ENCODE assay signal across 24 cellular contexts in the genomic region with DNA sequence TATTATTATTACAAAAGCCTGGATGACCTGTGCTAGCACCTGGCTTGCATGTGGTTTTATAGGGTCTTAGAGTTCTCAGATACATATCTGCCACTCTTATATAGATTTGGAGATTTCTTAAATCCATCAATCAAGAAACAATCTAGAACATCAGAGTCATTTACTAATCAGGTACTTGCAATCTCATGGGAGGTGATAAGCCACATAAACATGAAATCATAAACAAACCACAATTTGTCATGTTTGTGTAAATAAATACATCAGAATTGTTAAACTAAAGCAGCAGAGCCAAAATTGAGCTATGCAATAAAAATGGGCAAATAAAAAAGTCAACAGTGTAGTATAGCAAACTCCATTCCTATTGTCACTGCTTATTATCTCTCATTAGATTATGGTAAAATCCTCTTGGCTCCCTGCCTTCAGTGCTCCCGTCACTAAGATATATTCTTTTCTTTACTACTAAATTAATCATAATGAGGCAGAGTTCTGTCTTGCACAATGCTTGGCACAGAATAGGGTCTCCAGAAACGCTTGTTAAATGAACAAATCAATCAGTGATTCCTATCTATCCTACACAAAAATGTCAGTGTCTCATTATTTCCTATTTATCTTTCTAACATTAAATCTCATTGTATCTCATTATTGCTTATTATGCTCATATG.
"Had no signal": no experiment of that assay in that cellular context is flagged by ENCODE, and none has a peak within 500 bp of the region (broad histone marks: within the 10 kb centered on the region; RNA-seq: fewer than 3 reads in every experiment).

No MANE protein-coding gene starts in this region.

- H3K27ac Mint-ChIP-seq: activated CD4-positive, alpha-beta memory T cell treated with anti-CD3 and anti-CD28 coated beads, Interleukin-2, amount 10 ng/mL, durations not matched to agents 7 days and 5 days; activated naive CD4-positive, alpha-beta T cell treated with anti-CD3 and anti-CD28 coated beads, Interleukin-2, amount 10 ng/mL, durations not matched to agents 7 days and 5 days; brain; nephron progenitor cell had no signal

- H3K27ac ChIP-seq: lower lobe of right lung, pancreas, thoracic aorta, upper lobe of left lung had no signal

- H3K4me1 ChIP-seq: pancreas had no signal

- H3K27me3 ChIP-seq: pancreas, upper lobe of left lung had no signal

- DNase-seq: activated CD4-positive, alpha-beta memory T cell treated with anti-CD3 and anti-CD28 coated beads, Interleukin-2, amount 10 ng/mL, durations not matched to agents 7 days and 5 days; activated CD4-positive, alpha-beta T cell treated with anti-CD3 and anti-CD28 coated beads for 4 hours; activated CD4-positive, CD25-positive, alpha-beta regulatory T cell; activated effector memory CD4-positive, alpha-beta T cell treated with anti-CD3 and anti-CD28 coated beads, Interleukin-2, amount 50 U/mL, for 16 hours; activated naive CD4-positive, alpha-beta T cell treated with anti-CD3 and anti-CD28 coated beads, Interleukin-2, amount 10 ng/mL, durations not matched to agents 7 days and 5 days; anterior cingulate cortex; central memory CD4-positive, alpha-beta T cell; dermis blood vessel endothelial cell; effector CD8-positive, alpha-beta T cell; erythroblast; kidney; lower lobe of right lung; mesendoderm; mucosa of descending colon; nephron progenitor cell; pancreas; right cardiac atrium; stimulated activated CD4-positive, alpha-beta T cell treated with anti-CD3 and anti-CD28 coated beads, Interleukin-4, amount 100 ng/mL, for 24 hours; stimulated activated naive CD4-positive, alpha-beta T cell treated with Interleukin-2 at 50 U/mL for 16 hours; T1000; upper lobe of left lung had no signal

- H3K9me3 Mint-ChIP-seq: activated CD4-positive, alpha-beta memory T cell treated with anti-CD3 and anti-CD28 coated beads, Interleukin-2, amount 10 ng/mL, durations not matched to agents 7 days and 5 days; activated naive CD4-positive, alpha-beta T cell treated with anti-CD3 and anti-CD28 coated beads, Interleukin-2, amount 10 ng/mL, durations not matched to agents 7 days and 5 days had no signal

- ATAC-seq: left lobe of liver, lower lobe of right lung, mucosa of descending colon, pancreas, right cardiac atrium had no signal

- H3K36me3 ChIP-seq: lower lobe of right lung, pancreas, thoracic aorta, upper lobe of left lung had no signal

- H3K4me3 ChIP-seq: lower lobe of right lung, mucosa of descending colon, pancreas, thoracic aorta, upper lobe of left lung had no signal

- H3K36me3 Mint-ChIP-seq: brain had no signal

- H3K9me3 ChIP-seq: lower lobe of right lung, mucosa of descending colon, pancreas, thoracic aorta, upper lobe of left lung had no signal

- H3K4me3 Mint-ChIP-seq: activated CD4-positive, alpha-beta memory T cell treated with anti-CD3 and anti-CD28 coated beads, Interleukin-2, amount 10 ng/mL, durations not matched to agents 7 days and 5 days; activated naive CD4-positive, alpha-beta T cell treated with anti-CD3 and anti-CD28 coated beads, Interleukin-2, amount 10 ng/mL, durations not matched to agents 7 days and 5 days; brain; nephron progenitor cell had no signal
